ENCODE assay signal across 25 cellular contexts in the genomic region with DNA sequence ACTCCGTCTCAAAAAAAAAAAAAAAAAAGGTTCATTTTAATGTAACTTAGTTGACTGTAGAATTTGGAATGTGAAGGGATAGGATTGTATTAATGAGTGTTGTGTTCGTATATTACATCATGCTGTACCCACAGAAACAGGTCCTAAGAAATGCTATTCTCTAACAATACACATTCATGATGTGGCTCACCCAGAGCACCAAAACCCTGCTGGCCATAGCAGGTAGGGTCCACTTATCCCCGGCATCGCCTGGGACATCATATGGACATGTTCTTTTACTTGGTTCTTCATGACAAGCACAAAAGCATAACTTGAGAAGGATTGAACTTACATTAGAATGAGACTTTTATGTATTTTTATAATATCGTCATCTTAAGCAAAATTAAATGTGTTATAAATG.
DNase-seq lines count a peak whose midpoint lies in the region; ATAC-seq, FAIRE-seq and TF ChIP-seq lines count a peak whose summit lies in the region.
"Had no signal": no experiment of that assay in that cellular context is flagged by ENCODE, and none has a peak within 500 bp of the region (broad histone marks: within the 10 kb centered on the region; RNA-seq: fewer than 3 reads in every experiment).

No MANE protein-coding gene starts in this region.

- H4K8ac ChIP-seq in H1 (ENCODE audit: extremely low read depth, insufficient read depth, low read length), result no peak overlapping the region

- H3K27me3 Mint-ChIP-seq in WTC11 (ENCODE audit: low read depth), result no peaks in the 10 kb centered on the region
- H3K27me3 Mint-ChIP-seq in type B pancreatic cell, result no peaks in the 10 kb centered on the region
- H3K27me3 Mint-ChIP-seq: B cell; CD4-positive, CD25-positive, alpha-beta regulatory T cell had no signal

- H2BK20ac ChIP-seq in H1 (ENCODE audit: low read length), result no peak overlapping the region

- H2BK120ac ChIP-seq in H1 (replicated peaks; ENCODE audit: low read depth, low read length), result no peak overlapping the region

- 94 to 100% methylated on average over 1 to 5 of the region's 5 CpGs for WGBS in H1 (ENCODE audit: extremely low coverage in 1 of 2, insufficient coverage in 1 of 2, insufficient read length in 1 of 2, insufficient replicate concordance in 2 of 2, low coverage in 1 of 2, low lambda C conversion rate in 2 of 2, missing lambda C conversion rate in 1 of 2), 2 experiments

- H3K79me1 ChIP-seq in H1 (ENCODE audit: low read depth, low read length), result no peaks in the 10 kb centered on the region

- H4K20me1 ChIP-seq in H1 (replicated peaks in 1 of 2; ENCODE audit: control insufficient read depth in 1 of 2, insufficient read depth in 2 of 2, low read length in 2 of 2), result peaks cover 0 to 1% of the 10 kb centered on the region in 2 experiments
- no peaks in the 10 kb centered on the region for H4K20me1 ChIP-seq in Karpas-422 (ENCODE audit: insufficient read depth, low read depth, low read length)
- H4K20me1 ChIP-seq: BLaER1 had no signal

- intact Hi-C loops in left ventricle myocardium inferior (cut with micrococcal nuclease) (no loop called here), Right ventricle myocardium superior (cut with DNase I) (no loop called here)

- no peak overlapping the region for H4K91ac ChIP-seq in H1 (replicated peaks; ENCODE audit: insufficient read length, low read length)

- no peaks in the 10 kb centered on the region for H3K23me2 ChIP-seq in H1 (ENCODE audit: low read depth, low read length)

- DNase-seq in left ventricle myocardium inferior (no peak), Right ventricle myocardium superior (no peak), WTC11 (ENCODE audit: low spot score) (no peak), H1 (ENCODE audit: low read depth in 1 of 2, low spot score in 2 of 2) (no peak), type B pancreatic cell (ENCODE audit: extremely low spot score, unreplicated experiment) (no peak), DMS53 treated with DMSO at 0.1 percent for 48 hours (lab: John Stamatoyannopoulos, UW; ENCODE audit: unreplicated experiment) (no peak), Karpas-422 (no peak)
- DNase-seq: Caco-2; CD4-positive, CD25-positive, alpha-beta regulatory T cell; CD8-positive, alpha-beta T cell; DMS153; DMS79; EL; GDM1; GM23248; HCEC 1CT had no signal

- H3K14ac ChIP-seq in H1 (ENCODE audit: insufficient read length), result no peak overlapping the region

- TF ChIP-seq RAD21 in H1 (IDR thresholded peaks at IDR 0.05 in 1 of 2, conservative IDR thresholded peaks at IDR 0.05 in 1 of 2; ENCODE audit: low read depth in 2 of 2, low read length in 2 of 2), result no peak

- H3K9ac ChIP-seq in H1 (replicated peaks in 1 of 4; ENCODE audit: extremely low read depth in 1 of 4, low read depth in 3 of 4, low read length in 3 of 4) (no peak overlapping the region), Karpas-422 (ENCODE audit: low read length) (no peak overlapping the region)
- H3K9ac ChIP-seq: BLaER1, GM23248 had no signal

- CTCF ChIA-PET in WTC11 (lab: Charles Lee), result no interaction called here
- CTCF ChIA-PET in H1 (lab: Charles Lee; ENCODE audit: partially characterized antibody), result no interaction called here

- no peak overlapping the region for H3K18ac ChIP-seq in H1 (ENCODE audit: extremely low read depth, low read length)

- peaks cover under 1% of the 10 kb centered on the region; the same call in 1 of the 2 replicates for H3K9me3 Mint-ChIP-seq in WTC11
- peaks cover under 1% of the 10 kb centered on the region for H3K9me3 Mint-ChIP-seq in type B pancreatic cell
- H3K9me3 Mint-ChIP-seq: CD4-positive, CD25-positive, alpha-beta regulatory T cell; CD8-positive, alpha-beta T cell had no signal

- H3K27ac ChIP-seq in left ventricle myocardium inferior (replicated peaks) (peak overlapping the region; percentile 10), H1 (ENCODE audit: low read depth, low read length) (no peak overlapping the region), Karpas-422 (ENCODE audit: low read length) (no peak overlapping the region)
- H3K27ac ChIP-seq: 22Rv1, BLaER1, C4-2B, GM23248 had no signal

- no peak overlapping the region for H3K23ac ChIP-seq in H1 (ENCODE audit: insufficient read length)

- H3K27me3 ChIP-seq in left ventricle myocardium inferior (ENCODE audit: low read depth) (no peaks in the 10 kb centered on the region), H1 (replicated peaks in 1 of 4; ENCODE audit: control insufficient read depth in 3 of 4, extremely low read depth in 1 of 4, insufficient read depth in 3 of 4, low read length in 3 of 4) (no peaks in the 10 kb centered on the region), Karpas-422 (ENCODE audit: low read length) (no peaks in the 10 kb centered on the region)
- H3K27me3 ChIP-seq: BLaER1 had no signal

- no peak overlapping the region for H2BK12ac ChIP-seq in H1 (ENCODE audit: low read depth, low read length)

- ATAC-seq in Right ventricle myocardium superior (ENCODE audit: poor library complexity), result no peak
- ATAC-seq in WTC11, result peak; percentile 41
- ATAC-seq in HG02571 (IDR thresholded peaks at IDR 0.05; ENCODE audit: unreplicated experiment), result no peak
- ATAC-seq: CD8-positive, alpha-beta T cell had no signal

- H3K36me3 Mint-ChIP-seq in WTC11, result no peaks in the 10 kb centered on the region
- H3K36me3 Mint-ChIP-seq in type B pancreatic cell, result no peaks in the 10 kb centered on the region
- H3K36me3 Mint-ChIP-seq: CD4-positive, CD25-positive, alpha-beta regulatory T cell; CD8-positive, alpha-beta T cell had no signal

- H3K4me2 ChIP-seq in H1 (ENCODE audit: insufficient read depth in 1 of 2, low read depth in 2 of 2, low read length in 2 of 2), result no peak overlapping the region
- no peak overlapping the region for H3K4me2 ChIP-seq in Karpas-422 (ENCODE audit: low read depth, low read length, poor library complexity, severe bottlenecking)
- H3K4me2 ChIP-seq: BLaER1 had no signal

- H2AFZ ChIP-seq in H1 (ENCODE audit: low read length) (no peak overlapping the region), Karpas-422 (ENCODE audit: low read length) (no peak overlapping the region)
- H2AFZ ChIP-seq: GM23248 had no signal

- peaks cover 4% of the 10 kb centered on the region for H3K9me3 ChIP-seq in left ventricle myocardium inferior (replicated peaks)
- no peaks in the 10 kb centered on the region for H3K9me3 ChIP-seq in H1 (ENCODE audit: insufficient read depth in 2 of 2, low read depth in 1 of 2, low read length in 1 of 2)
- no peaks in the 10 kb centered on the region for H3K9me3 ChIP-seq in Karpas-422 (ENCODE audit: low read length)
- H3K9me3 ChIP-seq: BLaER1, Caco-2 had no signal

- TF ChIP-seq EP300 in H1 (IDR thresholded peaks at IDR 0.05; ENCODE audit: borderline replicate concordance in 1 of 2, low read depth in 2 of 2, low read length in 2 of 2), result no peak

- no peak overlapping the region for H3K56ac ChIP-seq in H1 (replicated peaks; ENCODE audit: insufficient read length, low read depth, low read length)

- H3K79me2 ChIP-seq in H1 (ENCODE audit: control insufficient read depth in 1 of 2, insufficient read depth in 2 of 2, low read length in 2 of 2) (no peaks in the 10 kb centered on the region), Karpas-422 (ENCODE audit: low read length) (no peaks in the 10 kb centered on the region)

- H3K36me3 ChIP-seq in left ventricle myocardium inferior, result no peaks in the 10 kb centered on the region
- H3K36me3 ChIP-seq in H1 (ENCODE audit: control insufficient read depth in 2 of 4, insufficient read depth in 4 of 4, low read length in 3 of 4), result no peaks in the 10 kb centered on the region
- no peaks in the 10 kb centered on the region for H3K36me3 ChIP-seq in Karpas-422 (ENCODE audit: insufficient read depth, low read length)
- H3K36me3 ChIP-seq: BLaER1 had no signal

- H3K4me3 Mint-ChIP-seq in WTC11, result no peak overlapping the region
- no peak overlapping the region for H3K4me3 Mint-ChIP-seq in type B pancreatic cell
- H3K4me3 Mint-ChIP-seq: B cell; CD4-positive, CD25-positive, alpha-beta regulatory T cell; CD8-positive, alpha-beta T cell had no signal

- no peak overlapping the region for H4K5ac ChIP-seq in H1 (ENCODE audit: insufficient read length, low read depth, low read length)

- TF ChIP-seq CTCF in left ventricle myocardium inferior (IDR thresholded peaks at IDR 0.05; ENCODE audit: borderline replicate concordance) (no peak), WTC11 (IDR thresholded peaks at IDR 0.05) (no peak), H1 (IDR thresholded peaks at IDR 0.05; ENCODE audit: control extremely low read depth in 1 of 3, insufficient read depth in 1 of 3, low read depth in 1 of 3, low read length in 3 of 3) (peak in 2 of 3 experiments; percentile 19 to 25; a peak in 2 of 4 replicates), type B pancreatic cell (conservative IDR thresholded peaks at IDR 0.05) (peak; percentile 42)

- H3K4me1 Mint-ChIP-seq in WTC11, result peaks cover 3% of the 10 kb centered on the region; the same call in 1 of the 2 replicates
- H3K4me1 Mint-ChIP-seq in type B pancreatic cell (ENCODE audit: unreplicated experiment), result no peaks in the 10 kb centered on the region
- H3K4me1 Mint-ChIP-seq: B cell; CD4-positive, CD25-positive, alpha-beta regulatory T cell had no signal

- no peak overlapping the region for H2BK5ac ChIP-seq in H1 (ENCODE audit: low read depth, low read length)

- H3K27ac Mint-ChIP-seq in WTC11 (no peak overlapping the region), type B pancreatic cell (no peak overlapping the region)
- H3K27ac Mint-ChIP-seq: B cell; CD4-positive, CD25-positive, alpha-beta regulatory T cell; CD8-positive, alpha-beta T cell had no signal

- H3K4ac ChIP-seq in H1 (replicated peaks; ENCODE audit: insufficient read length, low read depth, low read length), result no peak overlapping the region

- H3K9me2 ChIP-seq in Karpas-422 (replicated peaks; ENCODE audit: insufficient read depth, low read length), result no peaks in the 10 kb centered on the region

- H3K4me3 ChIP-seq in left ventricle myocardium inferior, result no peak overlapping the region
- no peak overlapping the region for H3K4me3 ChIP-seq in H1 (ENCODE audit: extremely low read depth in 1 of 4, insufficient read depth in 2 of 4, low read depth in 3 of 4, low read length in 4 of 4)
- no peak overlapping the region for H3K4me3 ChIP-seq in Karpas-422 (ENCODE audit: low read length)
- H3K4me3 ChIP-seq: BLaER1, GM23248 had no signal

- no peak for FAIRE-seq in H1 (lab: Jason Lieb, UNC)
- FAIRE-seq: A204.1, GM12891, GM18507, H54 had no signal

- POLR2A ChIA-PET in WTC11 (lab: Charles Lee) (no interaction called here), H1 (lab: Charles Lee; ENCODE audit: partially characterized antibody) (no interaction called here)

- TF ChIP-seq POLR2A in H1 (IDR thresholded peaks at IDR 0.05; ENCODE audit: control extremely low read depth in 1 of 2, low read depth in 2 of 2, low read length in 2 of 2), result no peak

- H3K4me1 ChIP-seq in left ventricle myocardium inferior (peaks cover 43% of the 10 kb centered on the region), H1 (replicated peaks in 1 of 4; ENCODE audit: control insufficient read depth in 3 of 4, insufficient read depth in 4 of 4, low read length in 3 of 4) (no peaks in the 10 kb centered on the region), Karpas-422 (ENCODE audit: low read length) (no peaks in the 10 kb centered on the region)
- H3K4me1 ChIP-seq: BLaER1, Caco-2 had no signal

- no peak overlapping the region for H2AK5ac ChIP-seq in H1 (ENCODE audit: low read depth, low read length)

- no peak overlapping the region for H2BK15ac ChIP-seq in H1 (ENCODE audit: low read length)

TF ChIP-seq in WTC11, 78 proteins besides CTCF, POLR2A, EP300 and RAD21:
- TF ChIP-seq SP1 (CRISPR knock-in tag; conservative IDR thresholded peaks at IDR 0.05), result no peak

Comparison
In these comparisons a context has a peak if more than half of its experiments do, and no peak if none do; other contexts are left out.
1. CTCF ChIP-seq: peak in H1 (2 of 3) and type B pancreatic cell (single experiment); none in left ventricle myocardium inferior (single experiment) and WTC11 (single experiment).